In the genomic region with DNA sequence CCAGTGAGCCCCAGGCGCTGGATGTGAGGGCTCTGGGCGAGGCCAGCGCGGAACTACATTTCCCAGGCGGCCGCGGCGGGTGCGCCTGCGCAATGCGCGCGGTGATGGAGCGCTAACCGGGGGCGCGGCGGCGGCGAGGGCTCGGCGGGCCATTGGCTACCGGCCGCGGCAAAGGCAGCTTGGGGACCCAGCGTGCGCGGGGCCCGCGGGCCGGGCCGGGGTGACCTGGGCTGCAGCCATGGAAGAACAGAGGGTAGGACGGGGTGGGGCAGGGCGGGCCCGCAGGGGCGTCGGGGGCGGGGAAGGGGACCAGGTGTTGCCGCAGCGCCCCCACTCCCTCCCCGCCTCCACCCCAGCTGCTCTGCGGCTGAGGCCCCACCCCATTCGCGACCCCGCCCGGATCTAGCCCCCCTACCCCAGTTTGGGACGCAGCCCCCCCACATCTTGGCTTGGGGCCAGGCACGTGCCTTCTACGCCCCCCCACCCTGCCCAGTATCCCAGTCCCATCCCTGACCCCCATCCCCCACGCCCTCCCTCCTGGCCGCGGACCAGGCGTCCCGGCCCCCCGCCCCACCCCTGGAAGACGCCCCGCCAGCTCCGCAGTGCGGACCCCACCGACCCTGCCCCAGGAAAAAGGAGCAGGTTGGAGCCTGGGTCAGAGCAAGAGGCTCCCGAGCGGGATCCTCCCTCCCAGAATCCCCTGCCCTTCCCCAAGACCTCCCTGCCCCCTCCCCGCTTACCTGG, we compare ENCODE assay signal across 2 cellular contexts.
A peak's percentile ranks its signal among the peaks of the same experiment; 100 is the strongest.
TF ChIP-seq lines count a peak whose summit lies in the region.

A gene (plus strand): TSS at position 90 of the 744 bp plus-strand sequence. CDS start 149 bp downstream, at position 239.

TF ChIP-seq in K562, 482 proteins besides CTCF, POLR2A, EP300 and RAD21 (continues in another document):
- TF ChIP-seq CEBPG (CRISPR knock-in tag; IDR thresholded peaks at IDR 0.05) (no peak), CEBPG (tag; conservative IDR thresholded peaks at IDR 0.05 in 1 of 2, IDR thresholded peaks at IDR 0.05 in 1 of 2) (no peak), E2F3 (CRISPR knock-in tag; IDR thresholded peaks at IDR 0.05) (no peak), TCF3 (CRISPR knock-in tag; IDR thresholded peaks at IDR 0.05) (no peak), EGR1 (conservative IDR thresholded peaks at IDR 0.05) (0 out of 2 replicates have a peak, but pooled peaks have one; percentile 12), CTBP1 (IDR thresholded peaks at IDR 0.05; ENCODE audit: borderline replicate concordance) (peak; percentile 72), SMAD4 (CRISPR knock-in tag; conservative IDR thresholded peaks at IDR 0.05) (no peak), GTF2F1 (IDR thresholded peaks at IDR 0.05; ENCODE audit: low read depth, low read length) (no peak), ZNF79 (CRISPR knock-in tag; IDR thresholded peaks at IDR 0.05; ENCODE audit: low read depth) (no peak), SIX5 (IDR thresholded peaks at IDR 0.05; ENCODE audit: borderline replicate concordance in 1 of 2, insufficient read depth in 1 of 2, low read depth in 1 of 2, low read length in 2 of 2) (peak; percentile 80 to 83), CREB1 (IDR thresholded peaks at IDR 0.05) (0 out of 2 replicates have a peak, but pooled peaks have one; percentile 31), CREB1 (CRISPR knock-in tag; IDR thresholded peaks at IDR 0.05) (no peak), SMAD3 (CRISPR knock-in tag; conservative IDR thresholded peaks at IDR 0.05) (no peak), NCOR1 (IDR thresholded peaks at IDR 0.05) (no peak), CREM (IDR thresholded peaks at IDR 0.05; ENCODE audit: low read depth) (peak; percentile 43; the same call in 1 of the 2 replicates), OTX1 (CRISPR knock-in tag; IDR thresholded peaks at IDR 0.05) (no peak), ZNF12 (CRISPR knock-in tag; IDR thresholded peaks at IDR 0.05) (no peak), ZBTB7A (IDR thresholded peaks at IDR 0.05; ENCODE audit: borderline replicate concordance, control insufficient read depth, low read depth, low read length) (0 out of 2 replicates have a peak, but pooled peaks have one; percentile 19), PRPF4 (IDR thresholded peaks at IDR 0.05; ENCODE audit: insufficient read depth, low read depth, low read length, poor library complexity, severe bottlenecking) (no peak), LCOR (CRISPR knock-in tag; IDR thresholded peaks at IDR 0.05) (no peak), ZNF124 (CRISPR knock-in tag; IDR thresholded peaks at IDR 0.05) (no peak), TOE1 (IDR thresholded peaks at IDR 0.05; ENCODE audit: borderline replicate concordance) (no peak), TOE1 (CRISPR knock-in tag; IDR thresholded peaks at IDR 0.05; ENCODE audit: borderline replicate concordance, low read depth) (peak; percentile 64; the same call in 1 of the 2 replicates), SMC3 (conservative IDR thresholded peaks at IDR 0.05; ENCODE audit: insufficient read depth, low read depth, low read length) (no peak), RBFOX2 (IDR thresholded peaks at IDR 0.05; ENCODE audit: low read depth, low read length) (0 out of 2 replicates have a peak, but pooled peaks have one; percentile 26), RBM25 (IDR thresholded peaks at IDR 0.05; ENCODE audit: low read depth, low read length, severe bottlenecking) (peak; percentile 40), NR2C2 (CRISPR knock-in tag; IDR thresholded peaks at IDR 0.05) (0 out of 2 replicates have a peak, but pooled peaks have one; percentile 26), NR2C2 (tag; IDR thresholded peaks at IDR 0.05) (no peak), ZNF436 (CRISPR knock-in tag; IDR thresholded peaks at IDR 0.05) (no peak)
- TF ChIP-seq, protein P1, sequence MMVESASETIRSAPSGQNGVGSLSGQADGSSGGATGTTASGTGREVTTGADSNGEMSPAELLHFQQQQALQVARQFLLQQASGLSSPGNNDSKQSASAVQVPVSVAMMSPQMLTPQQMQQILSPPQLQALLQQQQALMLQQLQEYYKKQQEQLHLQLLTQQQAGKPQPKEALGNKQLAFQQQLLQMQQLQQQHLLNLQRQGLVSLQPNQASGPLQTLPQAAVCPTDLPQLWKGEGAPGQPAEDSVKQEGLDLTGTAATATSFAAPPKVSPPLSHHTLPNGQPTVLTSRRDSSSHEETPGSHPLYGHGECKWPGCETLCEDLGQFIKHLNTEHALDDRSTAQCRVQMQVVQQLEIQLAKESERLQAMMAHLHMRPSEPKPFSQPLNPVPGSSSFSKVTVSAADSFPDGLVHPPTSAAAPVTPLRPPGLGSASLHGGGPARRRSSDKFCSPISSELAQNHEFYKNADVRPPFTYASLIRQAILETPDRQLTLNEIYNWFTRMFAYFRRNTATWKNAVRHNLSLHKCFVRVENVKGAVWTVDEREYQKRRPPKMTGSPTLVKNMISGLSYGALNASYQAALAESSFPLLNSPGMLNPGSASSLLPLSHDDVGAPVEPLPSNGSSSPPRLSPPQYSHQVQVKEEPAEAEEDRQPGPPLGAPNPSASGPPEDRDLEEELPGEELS (CRISPR knock-in tag; IDR thresholded peaks at IDR 0.05; ENCODE audit: borderline replicate concordance): no peak
- TF ChIP-seq, protein P2, sequence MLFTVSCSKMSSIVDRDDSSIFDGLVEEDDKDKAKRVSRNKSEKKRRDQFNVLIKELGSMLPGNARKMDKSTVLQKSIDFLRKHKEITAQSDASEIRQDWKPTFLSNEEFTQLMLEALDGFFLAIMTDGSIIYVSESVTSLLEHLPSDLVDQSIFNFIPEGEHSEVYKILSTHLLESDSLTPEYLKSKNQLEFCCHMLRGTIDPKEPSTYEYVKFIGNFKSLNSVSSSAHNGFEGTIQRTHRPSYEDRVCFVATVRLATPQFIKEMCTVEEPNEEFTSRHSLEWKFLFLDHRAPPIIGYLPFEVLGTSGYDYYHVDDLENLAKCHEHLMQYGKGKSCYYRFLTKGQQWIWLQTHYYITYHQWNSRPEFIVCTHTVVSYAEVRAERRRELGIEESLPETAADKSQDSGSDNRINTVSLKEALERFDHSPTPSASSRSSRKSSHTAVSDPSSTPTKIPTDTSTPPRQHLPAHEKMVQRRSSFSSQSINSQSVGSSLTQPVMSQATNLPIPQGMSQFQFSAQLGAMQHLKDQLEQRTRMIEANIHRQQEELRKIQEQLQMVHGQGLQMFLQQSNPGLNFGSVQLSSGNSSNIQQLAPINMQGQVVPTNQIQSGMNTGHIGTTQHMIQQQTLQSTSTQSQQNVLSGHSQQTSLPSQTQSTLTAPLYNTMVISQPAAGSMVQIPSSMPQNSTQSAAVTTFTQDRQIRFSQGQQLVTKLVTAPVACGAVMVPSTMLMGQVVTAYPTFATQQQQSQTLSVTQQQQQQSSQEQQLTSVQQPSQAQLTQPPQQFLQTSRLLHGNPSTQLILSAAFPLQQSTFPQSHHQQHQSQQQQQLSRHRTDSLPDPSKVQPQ (CRISPR knock-in tag; IDR thresholded peaks at IDR 0.05; ENCODE audit: borderline replicate concordance): no peak
- TF ChIP-seq, protein P3, sequence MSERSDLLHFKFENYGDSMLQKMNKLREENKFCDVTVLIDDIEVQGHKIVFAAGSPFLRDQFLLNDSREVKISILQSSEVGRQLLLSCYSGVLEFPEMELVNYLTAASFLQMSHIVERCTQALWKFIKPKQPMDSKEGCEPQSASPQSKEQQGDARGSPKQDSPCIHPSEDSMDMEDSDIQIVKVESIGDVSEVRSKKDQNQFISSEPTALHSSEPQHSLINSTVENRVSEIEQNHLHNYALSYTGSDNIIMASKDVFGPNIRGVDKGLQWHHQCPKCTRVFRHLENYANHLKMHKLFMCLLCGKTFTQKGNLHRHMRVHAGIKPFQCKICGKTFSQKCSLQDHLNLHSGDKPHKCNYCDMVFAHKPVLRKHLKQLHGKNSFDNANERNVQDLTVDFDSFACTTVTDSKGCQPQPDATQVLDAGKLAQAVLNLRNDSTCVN (CRISPR knock-in tag; IDR thresholded peaks at IDR 0.05): no peak

TF ChIP-seq in HepG2, 621 proteins besides CTCF, POLR2A, EP300 and RAD21:
- TF ChIP-seq, protein P4, sequence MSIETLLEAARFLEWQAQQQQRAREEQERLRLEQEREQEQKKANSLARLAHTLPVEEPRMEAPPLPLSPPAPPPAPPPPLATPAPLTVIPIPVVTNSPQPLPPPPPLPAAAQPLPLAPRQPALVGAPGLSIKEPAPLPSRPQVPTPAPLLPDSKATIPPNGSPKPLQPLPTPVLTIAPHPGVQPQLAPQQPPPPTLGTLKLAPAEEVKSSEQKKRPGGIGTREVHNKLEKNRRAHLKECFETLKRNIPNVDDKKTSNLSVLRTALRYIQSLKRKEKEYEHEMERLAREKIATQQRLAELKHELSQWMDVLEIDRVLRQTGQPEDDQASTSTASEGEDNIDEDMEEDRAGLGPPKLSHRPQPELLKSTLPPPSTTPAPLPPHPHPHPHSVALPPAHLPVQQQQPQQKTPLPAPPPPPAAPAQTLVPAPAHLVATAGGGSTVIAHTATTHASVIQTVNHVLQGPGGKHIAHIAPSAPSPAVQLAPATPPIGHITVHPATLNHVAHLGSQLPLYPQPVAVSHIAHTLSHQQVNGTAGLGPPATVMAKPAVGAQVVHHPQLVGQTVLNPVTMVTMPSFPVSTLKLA (IDR thresholded peaks at IDR 0.05): no peak
- no peak for TF ChIP-seq ISX (CRISPR knock-in tag; conservative IDR thresholded peaks at IDR 0.05)
- TF ChIP-seq, protein P5, sequence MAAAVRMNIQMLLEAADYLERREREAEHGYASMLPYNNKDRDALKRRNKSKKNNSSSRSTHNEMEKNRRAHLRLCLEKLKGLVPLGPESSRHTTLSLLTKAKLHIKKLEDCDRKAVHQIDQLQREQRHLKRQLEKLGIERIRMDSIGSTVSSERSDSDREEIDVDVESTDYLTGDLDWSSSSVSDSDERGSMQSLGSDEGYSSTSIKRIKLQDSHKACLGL (CRISPR knock-in tag; IDR thresholded peaks at IDR 0.05): no peak
- TF ChIP-seq, protein P6, sequence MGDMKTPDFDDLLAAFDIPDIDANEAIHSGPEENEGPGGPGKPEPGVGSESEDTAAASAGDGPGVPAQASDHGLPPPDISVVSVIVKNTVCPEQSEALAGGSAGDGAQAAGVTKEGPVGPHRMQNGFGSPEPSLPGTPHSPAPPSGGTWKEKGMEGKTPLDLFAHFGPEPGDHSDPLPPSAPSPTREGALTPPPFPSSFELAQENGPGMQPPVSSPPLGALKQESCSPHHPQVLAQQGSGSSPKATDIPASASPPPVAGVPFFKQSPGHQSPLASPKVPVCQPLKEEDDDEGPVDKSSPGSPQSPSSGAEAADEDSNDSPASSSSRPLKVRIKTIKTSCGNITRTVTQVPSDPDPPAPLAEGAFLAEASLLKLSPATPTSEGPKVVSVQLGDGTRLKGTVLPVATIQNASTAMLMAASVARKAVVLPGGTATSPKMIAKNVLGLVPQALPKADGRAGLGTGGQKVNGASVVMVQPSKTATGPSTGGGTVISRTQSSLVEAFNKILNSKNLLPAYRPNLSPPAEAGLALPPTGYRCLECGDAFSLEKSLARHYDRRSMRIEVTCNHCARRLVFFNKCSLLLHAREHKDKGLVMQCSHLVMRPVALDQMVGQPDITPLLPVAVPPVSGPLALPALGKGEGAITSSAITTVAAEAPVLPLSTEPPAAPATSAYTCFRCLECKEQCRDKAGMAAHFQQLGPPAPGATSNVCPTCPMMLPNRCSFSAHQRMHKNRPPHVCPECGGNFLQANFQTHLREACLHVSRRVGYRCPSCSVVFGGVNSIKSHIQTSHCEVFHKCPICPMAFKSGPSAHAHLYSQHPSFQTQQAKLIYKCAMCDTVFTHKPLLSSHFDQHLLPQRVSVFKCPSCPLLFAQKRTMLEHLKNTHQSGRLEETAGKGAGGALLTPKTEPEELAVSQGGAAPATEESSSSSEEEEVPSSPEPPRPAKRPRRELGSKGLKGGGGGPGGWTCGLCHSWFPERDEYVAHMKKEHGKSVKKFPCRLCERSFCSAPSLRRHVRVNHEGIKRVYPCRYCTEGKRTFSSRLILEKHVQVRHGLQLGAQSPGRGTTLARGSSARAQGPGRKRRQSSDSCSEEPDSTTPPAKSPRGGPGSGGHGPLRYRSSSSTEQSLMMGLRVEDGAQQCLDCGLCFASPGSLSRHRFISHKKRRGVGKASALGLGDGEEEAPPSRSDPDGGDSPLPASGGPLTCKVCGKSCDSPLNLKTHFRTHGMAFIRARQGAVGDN (CRISPR knock-in tag; IDR thresholded peaks at IDR 0.05): peak; percentile 19; the same call in 1 of the 2 replicates
- TF ChIP-seq TMF1 (CRISPR knock-in tag; IDR thresholded peaks at IDR 0.05; ENCODE audit: low read depth): no peak
- no peak for TF ChIP-seq ZBTB20 (CRISPR knock-in tag; IDR thresholded peaks at IDR 0.05; ENCODE audit: borderline replicate concordance, low read depth)
- TF ChIP-seq KMT2B (CRISPR knock-in tag; IDR thresholded peaks at IDR 0.05): no peak
- TF ChIP-seq CREM (IDR thresholded peaks at IDR 0.05): no peak
- no peak for TF ChIP-seq CREM (CRISPR knock-in tag; IDR thresholded peaks at IDR 0.05)
- TF ChIP-seq THAP11 (CRISPR knock-in tag; IDR thresholded peaks at IDR 0.05): peak; percentile 95
- TF ChIP-seq HCFC1 (IDR thresholded peaks at IDR 0.05; ENCODE audit: low read depth, low read length): peak; percentile 64
- TF ChIP-seq, protein P7, sequence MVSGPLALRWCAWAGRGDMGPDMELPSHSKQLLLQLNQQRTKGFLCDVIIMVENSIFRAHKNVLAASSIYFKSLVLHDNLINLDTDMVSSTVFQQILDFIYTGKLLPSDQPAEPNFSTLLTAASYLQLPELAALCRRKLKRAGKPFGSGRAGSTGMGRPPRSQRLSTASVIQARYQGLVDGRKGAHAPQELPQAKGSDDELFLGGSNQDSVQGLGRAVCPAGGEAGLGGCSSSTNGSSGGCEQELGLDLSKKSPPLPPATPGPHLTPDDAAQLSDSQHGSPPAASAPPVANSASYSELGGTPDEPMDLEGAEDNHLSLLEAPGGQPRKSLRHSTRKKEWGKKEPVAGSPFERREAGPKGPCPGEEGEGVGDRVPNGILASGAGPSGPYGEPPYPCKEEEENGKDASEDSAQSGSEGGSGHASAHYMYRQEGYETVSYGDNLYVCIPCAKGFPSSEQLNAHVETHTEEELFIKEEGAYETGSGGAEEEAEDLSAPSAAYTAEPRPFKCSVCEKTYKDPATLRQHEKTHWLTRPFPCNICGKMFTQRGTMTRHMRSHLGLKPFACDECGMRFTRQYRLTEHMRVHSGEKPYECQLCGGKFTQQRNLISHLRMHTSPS (CRISPR knock-in tag; IDR thresholded peaks at IDR 0.05; ENCODE audit: low read depth): no peak
- TF ChIP-seq ZNF709 (CRISPR knock-in tag; IDR thresholded peaks at IDR 0.05): no peak
- peak; percentile 88 for TF ChIP-seq ZNF143 (CRISPR knock-in tag; IDR thresholded peaks at IDR 0.05)
- TF ChIP-seq MIER3 (CRISPR knock-in tag; IDR thresholded peaks at IDR 0.05; ENCODE audit: borderline replicate concordance): no peak
- no peak for TF ChIP-seq GATAD2A (CRISPR knock-in tag; IDR thresholded peaks at IDR 0.05)
- no peak for TF ChIP-seq IRX3 (CRISPR knock-in tag; IDR thresholded peaks at IDR 0.05; ENCODE audit: borderline replicate concordance, low read depth)
- no peak for TF ChIP-seq MAF1 (CRISPR knock-in tag; IDR thresholded peaks at IDR 0.05; ENCODE audit: borderline replicate concordance)
- peak; percentile 39; the same call in 1 of the 2 replicates for TF ChIP-seq GABPB1 (CRISPR knock-in tag; IDR thresholded peaks at IDR 0.05)
- no peak for TF ChIP-seq REPIN1 (CRISPR knock-in tag; IDR thresholded peaks at IDR 0.05; ENCODE audit: borderline replicate concordance, low read depth)
- no peak for TF ChIP-seq ZNF605 (CRISPR knock-in tag; IDR thresholded peaks at IDR 0.05)
